ENCODE assay signal across 13 cellular contexts in genomic region chr5:173757817-173758216, GRCh38.
DNase-seq lines count a peak whose midpoint lies in the region; ATAC-seq and TF ChIP-seq lines count a peak whose summit lies in the region.
"Had no signal": no experiment of that assay in that cellular context is flagged by ENCODE, and none has a peak within 500 bp of the region (broad histone marks: within the 10 kb centered on the region; RNA-seq: fewer than 3 reads in every experiment).

No MANE protein-coding gene starts in this region.

- no peaks in the 10 kb centered on the region for H3K9me3 ChIP-seq in gastrocnemius medialis

- H3K27me3 Mint-ChIP-seq in brain: peaks cover 3% of the 10 kb centered on the region

- intact Hi-C loops in gastrocnemius medialis (cut with DNase I; ENCODE audit: low total_unique reads): no loop called here

- H3K4me1 Mint-ChIP-seq in brain: peaks cover 49% of the 10 kb centered on the region

- peak overlapping the region in 4 of 5 experiments; percentile 7 to 77 (median 66) for H3K27ac Mint-ChIP-seq in brain

- H3K4me1 ChIP-seq in gastrocnemius medialis: peaks cover 63 to 65% of the 10 kb centered on the region in 2 donors

- TF ChIP-seq POLR2A in gastrocnemius medialis (IDR thresholded peaks at IDR 0.05): no peak

- DNase-seq in NCI-H524 treated with DMSO at 0.1 percent for 48 hours (lab: John Stamatoyannopoulos, UW) (peak; percentile 54), gastrocnemius medialis (no peak), NCI-H345 treated with DMSO at 0.1 percent for 48 hours (lab: John Stamatoyannopoulos, UW; ENCODE audit: unreplicated experiment) (no peak)
- DNase-seq: NCI-H1436 treated with DMSO at 0.1 percent for 48 hours, NCI-H2081 treated with DMSO at 0.1 percent for 48 hours, NCI-H2227 treated with DMSO at 0.1 percent for 48 hours, NCI-H69, PC-3 had no signal

- no peaks in the 10 kb centered on the region for H3K36me3 Mint-ChIP-seq in brain

- H3K27ac ChIP-seq in layer of hippocampus (ENCODE audit: low read depth, low read length): peak overlapping the region; percentile 15
- peak overlapping the region; percentile 80 to 95 (median 81) for H3K27ac ChIP-seq in gastrocnemius medialis
- H3K27ac ChIP-seq: SK-N-MC had no signal

- ATAC-seq in gastrocnemius medialis (no peak), GM21390 (IDR thresholded peaks at IDR 0.05; ENCODE audit: unreplicated experiment) (no peak), GM19023 (IDR thresholded peaks at IDR 0.05; ENCODE audit: unreplicated experiment) (no peak)
- ATAC-seq: PC-3 had no signal

- TF ChIP-seq CTCF in brain (conservative IDR thresholded peaks at IDR 0.05) (no peak), gastrocnemius medialis (IDR thresholded peaks at IDR 0.05 in 4 of 5, conservative IDR thresholded peaks at IDR 0.05 in 1 of 5) (no peak)

- in situ Hi-C loops in gastrocnemius medialis (cut with MboI; ENCODE audit: low sequenced_read_pairs in 4 of 4): loop anchor here (10.0 to 25.0 kb wide), 3 partner anchors 204 to 296 kb away; no protein-coding TSS in a partner anchor

- no peaks in the 10 kb centered on the region for H3K36me3 ChIP-seq in gastrocnemius medialis

- no peak overlapping the region for H3K4me3 ChIP-seq in gastrocnemius medialis
- H3K4me3 ChIP-seq: SK-N-MC had no signal

- peak overlapping the region in 1 of 5 experiments; percentile 0 for H3K4me3 Mint-ChIP-seq in brain

- H3K9me3 Mint-ChIP-seq in brain: peaks cover 0 to 5% (median 0%) of the 10 kb centered on the region in 5 experiments

- H3K27me3 ChIP-seq in layer of hippocampus (ENCODE audit: control insufficient read depth, insufficient read depth, low read length) (no peaks in the 10 kb centered on the region), gastrocnemius medialis (no peaks in the 10 kb centered on the region)
